In the genomic region with DNA sequence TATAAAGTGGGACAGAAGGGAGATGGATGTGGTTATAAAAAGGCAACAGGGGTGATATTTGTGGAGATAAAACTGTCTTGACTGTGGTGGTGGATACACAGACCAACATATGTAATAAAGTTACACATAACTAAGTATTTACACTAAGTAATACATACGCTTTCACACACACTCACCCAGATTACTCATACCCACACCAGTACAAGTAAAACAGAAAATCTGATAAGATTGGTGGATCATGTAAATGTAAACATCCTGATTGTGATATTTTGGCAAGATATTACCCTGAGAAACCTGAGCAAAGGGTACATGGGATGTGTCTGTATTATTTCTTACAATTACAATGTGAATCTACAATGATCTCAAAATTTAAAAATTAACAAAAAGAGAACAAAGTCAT, we compare ENCODE assay signal across 1 cellular context.
TF ChIP-seq lines count a peak whose summit lies in the region.

No MANE protein-coding gene starts in this region.

TF ChIP-seq in WTC11, 78 proteins besides CTCF, POLR2A, EP300 and RAD21:
- TF ChIP-seq, protein P1, sequence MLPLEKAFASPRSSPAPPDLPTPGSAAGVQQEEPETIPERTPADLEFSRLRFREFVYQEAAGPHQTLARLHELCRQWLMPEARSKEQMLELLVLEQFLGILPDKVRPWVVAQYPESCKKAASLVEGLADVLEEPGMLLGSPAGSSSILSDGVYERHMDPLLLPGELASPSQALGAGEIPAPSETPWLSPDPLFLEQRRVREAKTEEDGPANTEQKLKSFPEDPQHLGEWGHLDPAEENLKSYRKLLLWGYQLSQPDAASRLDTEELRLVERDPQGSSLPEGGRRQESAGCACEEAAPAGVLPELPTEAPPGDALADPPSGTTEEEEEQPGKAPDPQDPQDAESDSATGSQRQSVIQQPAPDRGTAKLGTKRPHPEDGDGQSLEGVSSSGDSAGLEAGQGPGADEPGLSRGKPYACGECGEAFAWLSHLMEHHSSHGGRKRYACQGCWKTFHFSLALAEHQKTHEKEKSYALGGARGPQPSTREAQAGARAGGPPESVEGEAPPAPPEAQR (CRISPR knock-in tag; IDR thresholded peaks at IDR 0.05) = no peak
- TF ChIP-seq, protein P2, sequence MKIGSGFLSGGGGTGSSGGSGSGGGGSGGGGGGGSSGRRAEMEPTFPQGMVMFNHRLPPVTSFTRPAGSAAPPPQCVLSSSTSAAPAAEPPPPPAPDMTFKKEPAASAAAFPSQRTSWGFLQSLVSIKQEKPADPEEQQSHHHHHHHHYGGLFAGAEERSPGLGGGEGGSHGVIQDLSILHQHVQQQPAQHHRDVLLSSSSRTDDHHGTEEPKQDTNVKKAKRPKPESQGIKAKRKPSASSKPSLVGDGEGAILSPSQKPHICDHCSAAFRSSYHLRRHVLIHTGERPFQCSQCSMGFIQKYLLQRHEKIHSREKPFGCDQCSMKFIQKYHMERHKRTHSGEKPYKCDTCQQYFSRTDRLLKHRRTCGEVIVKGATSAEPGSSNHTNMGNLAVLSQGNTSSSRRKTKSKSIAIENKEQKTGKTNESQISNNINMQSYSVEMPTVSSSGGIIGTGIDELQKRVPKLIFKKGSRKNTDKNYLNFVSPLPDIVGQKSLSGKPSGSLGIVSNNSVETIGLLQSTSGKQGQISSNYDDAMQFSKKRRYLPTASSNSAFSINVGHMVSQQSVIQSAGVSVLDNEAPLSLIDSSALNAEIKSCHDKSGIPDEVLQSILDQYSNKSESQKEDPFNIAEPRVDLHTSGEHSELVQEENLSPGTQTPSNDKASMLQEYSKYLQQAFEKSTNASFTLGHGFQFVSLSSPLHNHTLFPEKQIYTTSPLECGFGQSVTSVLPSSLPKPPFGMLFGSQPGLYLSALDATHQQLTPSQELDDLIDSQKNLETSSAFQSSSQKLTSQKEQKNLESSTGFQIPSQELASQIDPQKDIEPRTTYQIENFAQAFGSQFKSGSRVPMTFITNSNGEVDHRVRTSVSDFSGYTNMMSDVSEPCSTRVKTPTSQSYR (CRISPR knock-in tag; IDR thresholded peaks at IDR 0.05) = no peak
- TF ChIP-seq, protein P3, sequence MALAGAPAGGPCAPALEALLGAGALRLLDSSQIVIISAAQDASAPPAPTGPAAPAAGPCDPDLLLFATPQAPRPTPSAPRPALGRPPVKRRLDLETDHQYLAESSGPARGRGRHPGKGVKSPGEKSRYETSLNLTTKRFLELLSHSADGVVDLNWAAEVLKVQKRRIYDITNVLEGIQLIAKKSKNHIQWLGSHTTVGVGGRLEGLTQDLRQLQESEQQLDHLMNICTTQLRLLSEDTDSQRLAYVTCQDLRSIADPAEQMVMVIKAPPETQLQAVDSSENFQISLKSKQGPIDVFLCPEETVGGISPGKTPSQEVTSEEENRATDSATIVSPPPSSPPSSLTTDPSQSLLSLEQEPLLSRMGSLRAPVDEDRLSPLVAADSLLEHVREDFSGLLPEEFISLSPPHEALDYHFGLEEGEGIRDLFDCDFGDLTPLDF (CRISPR knock-in tag; IDR thresholded peaks at IDR 0.05) = no peak
- TF ChIP-seq MXD4 (CRISPR knock-in tag; IDR thresholded peaks at IDR 0.05; ENCODE audit: borderline replicate concordance) (no peak), GABPB1 (CRISPR knock-in tag; IDR thresholded peaks at IDR 0.05) (no peak), HMGA2 (CRISPR knock-in tag; IDR thresholded peaks at IDR 0.05) (no peak), ZNF138 (CRISPR knock-in tag; conservative IDR thresholded peaks at IDR 0.05) (no peak), CREB1 (CRISPR knock-in tag; IDR thresholded peaks at IDR 0.05) (no peak), JAZF1 (CRISPR knock-in tag; IDR thresholded peaks at IDR 0.05) (no peak), MYBL2 (CRISPR knock-in tag; IDR thresholded peaks at IDR 0.05) (no peak), ZNF121 (CRISPR knock-in tag; IDR thresholded peaks at IDR 0.05) (no peak), SP1 (CRISPR knock-in tag; conservative IDR thresholded peaks at IDR 0.05) (no peak), TCF7 (CRISPR knock-in tag; IDR thresholded peaks at IDR 0.05; ENCODE audit: low read depth) (no peak)
- TF ChIP-seq, protein P4, sequence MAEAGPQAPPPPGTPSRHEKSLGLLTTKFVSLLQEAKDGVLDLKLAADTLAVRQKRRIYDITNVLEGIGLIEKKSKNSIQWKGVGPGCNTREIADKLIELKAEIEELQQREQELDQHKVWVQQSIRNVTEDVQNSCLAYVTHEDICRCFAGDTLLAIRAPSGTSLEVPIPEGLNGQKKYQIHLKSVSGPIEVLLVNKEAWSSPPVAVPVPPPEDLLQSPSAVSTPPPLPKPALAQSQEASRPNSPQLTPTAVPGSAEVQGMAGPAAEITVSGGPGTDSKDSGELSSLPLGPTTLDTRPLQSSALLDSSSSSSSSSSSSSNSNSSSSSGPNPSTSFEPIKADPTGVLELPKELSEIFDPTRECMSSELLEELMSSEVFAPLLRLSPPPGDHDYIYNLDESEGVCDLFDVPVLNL (CRISPR knock-in tag; IDR thresholded peaks at IDR 0.05; ENCODE audit: borderline replicate concordance, low read depth) = no peak
- TF ChIP-seq, protein P5, sequence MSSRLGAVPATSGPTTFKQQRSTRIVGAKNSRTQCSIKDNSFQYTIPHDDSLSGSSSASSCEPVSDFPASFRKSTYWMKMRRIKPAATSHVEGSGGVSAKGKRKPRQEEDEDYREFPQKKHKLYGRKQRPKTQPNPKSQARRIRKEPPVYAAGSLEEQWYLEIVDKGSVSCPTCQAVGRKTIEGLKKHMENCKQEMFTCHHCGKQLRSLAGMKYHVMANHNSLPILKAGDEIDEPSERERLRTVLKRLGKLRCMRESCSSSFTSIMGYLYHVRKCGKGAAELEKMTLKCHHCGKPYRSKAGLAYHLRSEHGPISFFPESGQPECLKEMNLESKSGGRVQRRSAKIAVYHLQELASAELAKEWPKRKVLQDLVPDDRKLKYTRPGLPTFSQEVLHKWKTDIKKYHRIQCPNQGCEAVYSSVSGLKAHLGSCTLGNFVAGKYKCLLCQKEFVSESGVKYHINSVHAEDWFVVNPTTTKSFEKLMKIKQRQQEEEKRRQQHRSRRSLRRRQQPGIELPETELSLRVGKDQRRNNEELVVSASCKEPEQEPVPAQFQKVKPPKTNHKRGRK (CRISPR knock-in tag; IDR thresholded peaks at IDR 0.05; ENCODE audit: borderline replicate concordance) = no peak
- TF ChIP-seq, protein P6, sequence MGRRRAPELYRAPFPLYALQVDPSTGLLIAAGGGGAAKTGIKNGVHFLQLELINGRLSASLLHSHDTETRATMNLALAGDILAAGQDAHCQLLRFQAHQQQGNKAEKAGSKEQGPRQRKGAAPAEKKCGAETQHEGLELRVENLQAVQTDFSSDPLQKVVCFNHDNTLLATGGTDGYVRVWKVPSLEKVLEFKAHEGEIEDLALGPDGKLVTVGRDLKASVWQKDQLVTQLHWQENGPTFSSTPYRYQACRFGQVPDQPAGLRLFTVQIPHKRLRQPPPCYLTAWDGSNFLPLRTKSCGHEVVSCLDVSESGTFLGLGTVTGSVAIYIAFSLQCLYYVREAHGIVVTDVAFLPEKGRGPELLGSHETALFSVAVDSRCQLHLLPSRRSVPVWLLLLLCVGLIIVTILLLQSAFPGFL (CRISPR knock-in tag; IDR thresholded peaks at IDR 0.05; ENCODE audit: borderline replicate concordance) = no peak
TF ChIP-seq in WTC11: peak in this region for 0.
